Comparison of ENCODE assay signal across 16 cellular contexts in the genomic region with DNA sequence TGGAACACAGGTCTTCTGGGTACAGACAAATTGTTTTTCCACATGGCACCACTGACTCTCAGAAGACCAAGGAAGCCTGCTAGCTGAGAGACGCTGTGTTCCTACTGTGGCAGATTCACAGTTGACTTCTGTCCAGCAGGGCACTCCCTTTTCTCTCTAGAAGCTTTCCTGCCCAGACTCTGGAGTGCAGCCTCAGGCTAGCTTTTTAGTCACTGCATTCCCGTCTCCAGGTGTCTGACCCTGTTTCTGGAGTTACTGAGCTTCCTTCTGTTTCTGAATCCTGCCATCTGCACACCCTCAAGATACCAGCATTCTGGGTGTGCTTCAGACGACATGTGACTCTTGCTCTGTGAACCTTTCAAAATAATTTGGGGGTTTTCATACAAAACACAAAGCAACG.
"Had no signal": no experiment of that assay in that cellular context is flagged by ENCODE, and none has a peak within 500 bp of the region (broad histone marks: within the 10 kb centered on the region; RNA-seq: fewer than 3 reads in every experiment).

No MANE protein-coding gene starts in this region.

- H3K27me3 ChIP-seq: MG63, SJSA1 had no signal

- H3K27ac ChIP-seq: SJSA1, SK-N-MC had no signal

- DNase-seq: KBM-7, MG63, NCI-H1092, NCI-H1105 treated with DMSO at 0.1 percent for 48 hours, NCI-H1436, NCI-H187, NCI-H2029, NCI-H2081 treated with DMSO at 0.1 percent for 48 hours, NCI-H2227 treated with DMSO at 0.1 percent for 48 hours, NCI-H526 treated with DMSO at 0.1 percent for 48 hours, NCI-H774, Right ventricle myocardium superior, RPMI8226, SIG-M5 had no signal

- H3K4me3 ChIP-seq: MG63, SJSA1, SK-N-MC had no signal

- H3K9me3 ChIP-seq: MG63, SJSA1 had no signal

- H3K36me3 ChIP-seq: MG63, SJSA1 had no signal
